In the genomic region with DNA sequence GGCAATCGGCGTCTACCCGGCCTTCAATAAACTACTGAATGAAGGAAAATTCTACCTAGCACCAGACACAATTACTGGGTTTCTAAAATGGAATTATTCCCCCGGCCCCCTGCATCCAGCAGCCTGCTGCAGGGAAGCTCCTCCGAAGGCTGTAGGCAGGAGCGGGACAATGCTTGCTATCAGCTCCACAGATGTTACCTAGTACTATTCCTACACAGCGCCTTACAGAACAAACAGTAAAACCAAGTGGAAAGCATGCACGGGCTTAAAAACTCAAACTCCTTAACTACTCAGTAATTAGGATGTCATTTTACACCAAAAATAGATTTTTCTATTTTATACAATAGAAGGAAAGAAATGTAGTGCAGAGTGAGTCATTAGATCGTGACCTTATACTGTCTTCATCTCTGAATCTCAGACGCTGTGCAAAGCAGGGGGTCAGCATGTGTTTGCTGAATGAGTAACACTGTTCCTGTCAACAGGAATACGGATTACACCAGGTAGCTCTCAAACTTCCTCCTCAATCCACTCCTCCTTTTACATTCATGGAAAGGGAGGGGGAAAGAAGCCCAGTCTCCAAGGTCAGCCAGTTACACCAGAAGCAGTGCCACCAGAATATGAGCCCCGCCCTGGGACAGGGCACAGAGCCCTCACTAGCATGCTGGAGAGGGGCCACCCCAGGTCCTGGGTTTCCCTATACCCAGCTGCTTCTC, we compare ENCODE assay signal across 8 cellular contexts.
DNase-seq lines count a peak whose midpoint lies in the region; TF ChIP-seq lines count a peak whose summit lies in the region.

No MANE protein-coding gene starts in this region.

- CTCF ChIA-PET in RWPE1 (lab: Yijun Ruan, JAX): interaction anchor here (0.5 kb wide), 1 partner anchor 52 kb away, joined by 5 read pairs; no protein-coding TSS in a partner anchor

- DNase-seq in DMS153 treated with DMSO at 0.1 percent for 48 hours (lab: John Stamatoyannopoulos, UW; ENCODE audit: unreplicated experiment) (peak; percentile 31), RWPE1 (ENCODE audit: low spot score) (peak; percentile 82), foreskin melanocyte (peak; percentile 71), putamen (ENCODE audit: low spot score) (peak; percentile 31), DMS79 treated with DMSO at 0.1 percent for 48 hours (lab: John Stamatoyannopoulos, UW) (no peak), posterior vena cava (ENCODE audit: low spot score) (no peak), AML-193 (lab: John Stamatoyannopoulos, UW) (no peak)
- no peak for DNase-seq in activated CD4-positive, CD25-positive, alpha-beta regulatory T cell (lab: John Stamatoyannopoulos, UW)

- POLR2A ChIA-PET in RWPE1 (lab: Yijun Ruan, JAX; ENCODE audit: low non-redundant PET): no interaction called here

- intact Hi-C loops in posterior vena cava (cut with DNase I): loop anchor here in 1 of 2 donors (10.0 kb wide), 1 partner anchor 55 kb away; no protein-coding TSS in a partner anchor

- H3K27ac ChIP-seq in RWPE1: peak overlapping the region; percentile 86

- no peak for TF ChIP-seq CTCF in RWPE1 (conservative IDR thresholded peaks at IDR 0.05; ENCODE audit: low read depth)

Comparison
In these comparisons a context has a peak if more than half of its experiments do, and no peak if none do; other contexts are left out.
1. DNase-seq: peak in DMS153 treated with DMSO at 0.1 percent for 48 hours (single experiment), RWPE1 (single experiment), foreskin melanocyte (single experiment) and putamen (single experiment); none in DMS79 treated with DMSO at 0.1 percent for 48 hours (single experiment), posterior vena cava (single experiment), AML-193 (0 of 2) and activated CD4-positive, CD25-positive, alpha-beta regulatory T cell (0 of 4).